ENCODE assay signal across 8 cellular contexts in the genomic region with DNA sequence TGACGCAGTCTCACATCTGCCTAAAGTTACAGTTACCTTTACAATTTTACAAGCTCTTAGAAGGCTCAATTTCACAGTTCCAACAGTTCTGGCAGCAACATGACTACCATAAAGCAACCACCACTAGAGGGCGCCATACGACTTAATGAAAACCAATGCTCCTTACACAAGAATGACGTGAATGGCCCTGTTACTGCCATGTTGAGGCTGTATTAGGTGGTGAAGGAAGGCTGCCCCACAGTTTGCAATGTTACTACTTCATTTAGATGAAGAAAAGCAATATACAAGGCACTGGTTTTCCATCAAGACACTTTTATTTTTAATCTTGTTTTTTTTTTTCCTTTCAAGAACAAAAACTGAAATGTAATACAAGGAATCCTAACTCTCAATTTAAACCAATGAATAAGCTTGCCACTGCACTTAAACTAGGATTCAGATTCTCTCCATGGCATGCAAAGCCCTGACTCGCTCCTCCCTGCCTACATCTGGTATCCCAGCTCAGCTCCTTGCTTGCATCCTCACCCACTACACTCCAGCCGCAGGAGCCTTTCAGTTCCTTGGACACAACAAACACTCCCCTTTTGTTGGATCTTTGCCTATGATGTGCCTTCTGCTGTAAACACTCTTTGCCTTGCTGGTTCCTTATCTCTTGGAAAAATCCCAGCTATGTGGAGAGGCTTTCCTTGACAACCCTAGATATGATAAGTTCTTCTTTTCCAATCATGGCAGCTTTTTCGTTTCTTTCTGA.
A peak's percentile ranks its signal among the peaks of the same experiment; 100 is the strongest.
DNase-seq lines count a peak whose midpoint lies in the region; ATAC-seq and TF ChIP-seq lines count a peak whose summit lies in the region.

No MANE protein-coding gene starts in this region.

- H3K4me3 ChIP-seq in HAP-1, result no peak overlapping the region
- H3K4me3 ChIP-seq in parathyroid adenoma (ENCODE audit: low read depth, low read length), result no peak overlapping the region
- no peak overlapping the region for H3K4me3 ChIP-seq in upper lobe of left lung

- TF ChIP-seq CTCF in parathyroid adenoma (IDR thresholded peaks at IDR 0.05) (peak; percentile 68), upper lobe of left lung (IDR thresholded peaks at IDR 0.05) (peak; percentile 59 to 75 (median 67))

- TF ChIP-seq POLR2A in upper lobe of left lung (IDR thresholded peaks at IDR 0.05), result no peak

- H3K9me3 ChIP-seq in HAP-1 (no peaks in the 10 kb centered on the region), parathyroid adenoma (ENCODE audit: control insufficient read depth, low read length) (no peaks in the 10 kb centered on the region), upper lobe of left lung (no peaks in the 10 kb centered on the region)

- H3K9ac ChIP-seq in parathyroid adenoma, result no peak overlapping the region

- ATAC-seq in upper lobe of left lung (ENCODE audit: low FRiP score in 2 of 2), result peak; percentile 85 to 89

- no peak overlapping the region for H3K4me2 ChIP-seq in parathyroid adenoma (ENCODE audit: low read length)

- H3K27ac ChIP-seq in parathyroid adenoma (no peak overlapping the region), upper lobe of left lung (peak overlapping the region in 1 of 4 donors; percentile 39)

- H3K36me3 ChIP-seq in HAP-1 (replicated peaks) (no peaks in the 10 kb centered on the region), parathyroid adenoma (ENCODE audit: control insufficient read depth, insufficient read depth, low read length) (no peaks in the 10 kb centered on the region), upper lobe of left lung (no peaks in the 10 kb centered on the region)

- in situ Hi-C loops in HAP-1 (cut with MboI; ENCODE audit: low sequenced_read_pairs), result no loop called here

- H3K27me3 ChIP-seq in HAP-1 (ENCODE audit: low read depth), result no peaks in the 10 kb centered on the region
- no peaks in the 10 kb centered on the region for H3K27me3 ChIP-seq in parathyroid adenoma (ENCODE audit: control insufficient read depth, insufficient read depth, low read length)
- H3K27me3 ChIP-seq in upper lobe of left lung, result no peaks in the 10 kb centered on the region

- DNase-seq in GM04504 (ENCODE audit: low read depth) (peak; percentile 50), HAP-1 (ENCODE audit: low spot score in 2 of 2) (peak; percentile 82 to 93), M059J (ENCODE audit: low read depth) (peak; percentile 80), SHP77 treated with DMSO at 0.1 percent for 48 hours (lab: John Stamatoyannopoulos, UW) (peak; percentile 58), glomerular endothelial cell (ENCODE audit: extremely low read depth, low read depth, low spot score) (peak; percentile 91), upper lobe of left lung (peak in 1 of 2 donors; percentile 83)
- DNase-seq in activated effector memory CD4-positive, alpha-beta T cell treated with Interleukin-2 at 50 U/mL for 16 hours, result peak; percentile 27

- H2AFZ ChIP-seq in parathyroid adenoma, result no peak overlapping the region

- 29 to 31% methylated on average over 7 of the region's 7 CpGs for WGBS in upper lobe of left lung, 2 donors

- H3K4me1 ChIP-seq in HAP-1 (no peaks in the 10 kb centered on the region), parathyroid adenoma (no peaks in the 10 kb centered on the region), upper lobe of left lung (peaks cover 0 to 14% (median 11%) of the 10 kb centered on the region in 4 donors)

- no peak for TF ChIP-seq EP300 in upper lobe of left lung (IDR thresholded peaks at IDR 0.05)

- no peaks in the 10 kb centered on the region for H3K79me2 ChIP-seq in parathyroid adenoma
